Comparison of ENCODE assay signal across 2 cellular contexts in genomic region chr4:87310691-87311335, GRCh38.
TF ChIP-seq lines count a peak whose summit lies in the region.

No MANE protein-coding gene starts in this region.

TF ChIP-seq in HepG2, 621 proteins besides CTCF, POLR2A, EP300 and RAD21:
- TF ChIP-seq ZNF614 (CRISPR knock-in tag; IDR thresholded peaks at IDR 0.05; ENCODE audit: borderline replicate concordance) (no peak), HOXA5 (CRISPR knock-in tag; IDR thresholded peaks at IDR 0.05) (no peak), ZNF343 (CRISPR knock-in tag; IDR thresholded peaks at IDR 0.05) (no peak), YEATS2 (CRISPR knock-in tag; IDR thresholded peaks at IDR 0.05; ENCODE audit: borderline replicate concordance) (no peak), YEATS4 (CRISPR knock-in tag; IDR thresholded peaks at IDR 0.05; ENCODE audit: borderline replicate concordance) (no peak), CREB1 (IDR thresholded peaks at IDR 0.05) (no peak), CREB1 (CRISPR knock-in tag; IDR thresholded peaks at IDR 0.05) (no peak), ETV6 (CRISPR knock-in tag; conservative IDR thresholded peaks at IDR 0.05) (no peak), PREB (CRISPR knock-in tag; IDR thresholded peaks at IDR 0.05) (no peak), TRAFD1 (CRISPR knock-in tag; IDR thresholded peaks at IDR 0.05; ENCODE audit: borderline replicate concordance) (no peak), ZNF34 (CRISPR knock-in tag; IDR thresholded peaks at IDR 0.05; ENCODE audit: borderline replicate concordance) (no peak), ZNF441 (CRISPR knock-in tag; IDR thresholded peaks at IDR 0.05; ENCODE audit: borderline replicate concordance) (no peak), ZNF720 (CRISPR knock-in tag; IDR thresholded peaks at IDR 0.05) (no peak), GPN1 (CRISPR knock-in tag; IDR thresholded peaks at IDR 0.05; ENCODE audit: borderline replicate concordance) (no peak), ZBTB34 (CRISPR knock-in tag; IDR thresholded peaks at IDR 0.05) (no peak), RFXANK (CRISPR knock-in tag; IDR thresholded peaks at IDR 0.05) (no peak)
- TF ChIP-seq, protein P1, sequence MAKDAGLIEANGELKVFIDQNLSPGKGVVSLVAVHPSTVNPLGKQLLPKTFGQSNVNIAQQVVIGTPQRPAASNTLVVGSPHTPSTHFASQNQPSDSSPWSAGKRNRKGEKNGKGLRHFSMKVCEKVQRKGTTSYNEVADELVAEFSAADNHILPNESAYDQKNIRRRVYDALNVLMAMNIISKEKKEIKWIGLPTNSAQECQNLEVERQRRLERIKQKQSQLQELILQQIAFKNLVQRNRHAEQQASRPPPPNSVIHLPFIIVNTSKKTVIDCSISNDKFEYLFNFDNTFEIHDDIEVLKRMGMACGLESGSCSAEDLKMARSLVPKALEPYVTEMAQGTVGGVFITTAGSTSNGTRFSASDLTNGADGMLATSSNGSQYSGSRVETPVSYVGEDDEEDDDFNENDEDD (CRISPR knock-in tag; IDR thresholded peaks at IDR 0.05; ENCODE audit: borderline replicate concordance): no peak

TF ChIP-seq in endothelial cell of umbilical vein, 7 proteins besides CTCF, POLR2A, EP300 and RAD21:
- TF ChIP-seq MYC (IDR thresholded peaks at IDR 0.05; ENCODE audit: low read depth, low read length) (no peak), FOS (IDR thresholded peaks at IDR 0.05; ENCODE audit: borderline replicate concordance, insufficient read depth, low read length) (no peak), GATA2 (IDR thresholded peaks at IDR 0.05; ENCODE audit: insufficient read depth, insufficient read length, low read depth, low read length) (no peak), MAX (IDR thresholded peaks at IDR 0.05; ENCODE audit: insufficient read depth, insufficient read length) (no peak), POLR2AphosphoS5 (IDR thresholded peaks at IDR 0.05; ENCODE audit: insufficient read depth, low read depth, low read length) (no peak), JUN (IDR thresholded peaks at IDR 0.05; ENCODE audit: borderline replicate concordance, insufficient read depth, insufficient read length, low read depth) (no peak), EZH2 (IDR thresholded peaks at IDR 0.05; ENCODE audit: borderline replicate concordance, low read depth, low read length, severe bottlenecking) (no peak)
